In the genomic region with DNA sequence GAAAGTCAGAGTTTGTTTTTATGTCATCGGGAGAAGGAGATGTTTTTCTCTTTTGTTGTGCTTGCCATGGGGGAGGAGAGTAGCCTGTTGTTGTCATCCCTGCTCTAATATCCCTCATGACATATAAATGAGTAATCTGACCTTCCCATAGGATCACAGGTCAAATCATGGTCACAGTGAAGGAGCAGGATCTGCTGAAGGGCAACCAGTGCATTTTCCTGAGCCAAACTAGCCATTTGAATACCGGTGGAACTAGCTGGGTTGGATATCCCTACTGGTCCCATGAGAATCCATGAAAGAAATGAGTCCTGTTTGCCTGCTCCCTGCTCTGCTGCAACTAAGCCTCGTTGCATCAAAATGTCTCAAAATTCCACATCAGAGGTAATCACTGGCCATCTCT, we compare ENCODE assay signal across 18 cellular contexts.
"Had no signal": no experiment of that assay in that cellular context is flagged by ENCODE, and none has a peak within 500 bp of the region (broad histone marks: within the 10 kb centered on the region; RNA-seq: fewer than 3 reads in every experiment).

No MANE protein-coding gene starts in this region.

- H3K27ac Mint-ChIP-seq: activated CD4-positive, alpha-beta T cell treated with anti-CD3 and anti-CD28 coated beads, Interleukin-2, amount 10 ng/mL, durations not matched to agents 24 days and 14 days; activated CD8-positive, alpha-beta T cell treated with anti-CD3 and anti-CD28 coated beads, Interleukin-2, amount 10 ng/mL, durations not matched to agents 7 days and 5 days; activated naive CD4-positive, alpha-beta T cell treated with anti-CD3 and anti-CD28 coated beads, Interleukin-2, amount 10 ng/mL, durations not matched to agents 7 days and 5 days; activated naive CD8-positive, alpha-beta T cell treated with anti-CD3 and anti-CD28 coated beads, Interleukin-2, amount 50 U/mL, for 24 hours; brain; progenitor cell of endocrine pancreas; stimulated activated naive CD8-positive, alpha-beta T cell treated with anti-CD3 and anti-CD28 coated beads, Interleukin-15, Interleukin-2, amounts not matched to agents 100 ng/mL and 50 ng/mL, for 24 hours; T-helper 2 cell treated with Interferon-gamma antibody and Interleukin-4, amounts not matched to agents 5 μg/mL and 100 μg/mL, for 36 hours had no signal

- H3K27ac ChIP-seq: colonic mucosa, foreskin keratinocyte, hepatocyte had no signal

- H3K27me3 ChIP-seq: colonic mucosa, foreskin keratinocyte, hepatocyte had no signal

- H3K4me3 Mint-ChIP-seq: activated CD4-positive, alpha-beta T cell treated with anti-CD3 and anti-CD28 coated beads, Interleukin-2, amount 10 ng/mL, durations not matched to agents 24 days and 14 days; activated CD8-positive, alpha-beta T cell treated with anti-CD3 and anti-CD28 coated beads, Interleukin-2, amount 10 ng/mL, durations not matched to agents 7 days and 5 days; activated naive CD4-positive, alpha-beta T cell treated with anti-CD3 and anti-CD28 coated beads, Interleukin-2, amount 10 ng/mL, durations not matched to agents 7 days and 5 days; activated naive CD8-positive, alpha-beta T cell treated with anti-CD3 and anti-CD28 coated beads, Interleukin-2, amount 50 U/mL, for 24 hours; activated T-cell treated with anti-CD3 and anti-CD28 coated beads, Interleukin-2, amount 50 U/mL, for 4 hours; brain; central memory CD8-positive, alpha-beta T cell; neural crest cell; stimulated activated naive CD8-positive, alpha-beta T cell treated with anti-CD3 and anti-CD28 coated beads, Interleukin-15, Interleukin-2, amounts not matched to agents 100 ng/mL and 50 ng/mL, for 24 hours; T-helper 2 cell treated with Interferon-gamma antibody and Interleukin-4, amounts not matched to agents 5 μg/mL and 100 μg/mL, for 36 hours had no signal

- H3K4me1 ChIP-seq: colonic mucosa, foreskin keratinocyte had no signal

- DNase-seq: activated CD4-positive, alpha-beta T cell treated with anti-CD3 and anti-CD28 coated beads, Interleukin-2, amount 10 ng/mL, durations not matched to agents 24 days and 14 days; activated CD8-positive, alpha-beta T cell treated with anti-CD3 and anti-CD28 coated beads, Interleukin-2, amount 10 ng/mL, durations not matched to agents 7 days and 5 days; activated effector memory CD4-positive, alpha-beta T cell treated with Interleukin-2 at 50 U/mL for 16 hours; activated naive CD4-positive, alpha-beta T cell treated with anti-CD3 and anti-CD28 coated beads, Interleukin-2, amount 10 ng/mL, durations not matched to agents 7 days and 5 days; activated naive CD8-positive, alpha-beta T cell treated with anti-CD3 and anti-CD28 coated beads, Interleukin-2, amount 50 U/mL, for 24 hours; activated T-cell treated with anti-CD3 and anti-CD28 coated beads, Interleukin-2, amount 50 U/mL, for 4 hours; anterior cingulate cortex; colonic mucosa; foreskin keratinocyte; left ventricle myocardium superior; trophoblast cell had no signal

- H3K27me3 Mint-ChIP-seq: activated CD4-positive, alpha-beta T cell treated with anti-CD3 and anti-CD28 coated beads, Interleukin-2, amount 10 ng/mL, durations not matched to agents 24 days and 14 days; activated naive CD4-positive, alpha-beta T cell treated with anti-CD3 and anti-CD28 coated beads, Interleukin-2, amount 10 ng/mL, durations not matched to agents 7 days and 5 days; central memory CD8-positive, alpha-beta T cell; stimulated activated naive CD8-positive, alpha-beta T cell treated with anti-CD3 and anti-CD28 coated beads, Interleukin-15, Interleukin-2, amounts not matched to agents 100 ng/mL and 50 ng/mL, for 24 hours had no signal

- H3K4me1 Mint-ChIP-seq: activated CD4-positive, alpha-beta T cell treated with anti-CD3 and anti-CD28 coated beads, Interleukin-2, amount 10 ng/mL, durations not matched to agents 24 days and 14 days; activated naive CD4-positive, alpha-beta T cell treated with anti-CD3 and anti-CD28 coated beads, Interleukin-2, amount 10 ng/mL, durations not matched to agents 7 days and 5 days; activated naive CD8-positive, alpha-beta T cell treated with anti-CD3 and anti-CD28 coated beads, Interleukin-2, amount 50 U/mL, for 24 hours; central memory CD8-positive, alpha-beta T cell; neural crest cell had no signal

- H3K4me3 ChIP-seq: colonic mucosa, hepatocyte had no signal

- H3K9me3 ChIP-seq: colonic mucosa had no signal

- H3K36me3 ChIP-seq: colonic mucosa had no signal

- H3K36me3 Mint-ChIP-seq: activated naive CD4-positive, alpha-beta T cell treated with anti-CD3 and anti-CD28 coated beads, Interleukin-2, amount 10 ng/mL, durations not matched to agents 7 days and 5 days; brain had no signal
